Comparison of ENCODE assay signal across 20 cellular contexts in the genomic region with DNA sequence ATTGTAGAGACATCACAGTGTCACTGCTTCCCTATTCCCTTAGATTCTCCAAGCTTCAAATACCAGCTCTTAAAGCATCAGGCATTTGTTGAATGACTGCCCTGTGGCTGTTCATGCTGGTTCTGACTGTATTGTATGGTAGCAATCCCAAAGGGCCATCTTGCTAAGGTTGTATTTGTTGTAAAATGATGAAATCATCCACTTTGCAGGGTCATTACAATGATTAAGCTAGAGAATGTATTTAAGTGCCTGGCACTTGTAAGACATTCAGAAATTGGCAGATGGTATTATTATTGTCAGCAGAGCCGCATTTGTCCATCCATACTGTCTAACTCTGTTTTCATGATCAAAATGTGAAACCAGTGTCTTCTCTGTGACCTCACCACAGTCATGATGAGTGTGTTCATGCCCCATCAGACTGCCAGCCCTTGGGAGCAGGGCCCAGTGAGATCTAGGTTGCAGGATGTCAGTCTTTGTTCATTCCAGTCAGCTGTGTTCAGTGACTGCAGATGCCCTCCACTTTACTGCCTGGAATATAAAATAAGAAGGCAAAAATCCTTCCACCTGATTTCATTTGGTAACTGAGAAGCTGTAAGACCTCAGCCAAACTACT.
DNase-seq lines count a peak whose midpoint lies in the region; ATAC-seq, FAIRE-seq and TF ChIP-seq lines count a peak whose summit lies in the region.
"Had no signal": no experiment of that assay in that cellular context is flagged by ENCODE, and none has a peak within 500 bp of the region (broad histone marks: within the 10 kb centered on the region; RNA-seq: fewer than 3 reads in every experiment).

No MANE protein-coding gene starts in this region.

- H2BK5ac ChIP-seq in IMR-90 (ENCODE audit: low read depth, low read length, poor library complexity, severe bottlenecking), result no peak overlapping the region
- no peak overlapping the region for H2BK5ac ChIP-seq in mesenchymal stem cell (ENCODE audit: low read depth, low read length, poor library complexity, severe bottlenecking)

- H3K4ac ChIP-seq in IMR-90 (ENCODE audit: low read depth, low read length) (peak overlapping the region; percentile 41; the same call in 1 of the 2 replicates), mesenchymal stem cell (ENCODE audit: low read depth in 1 of 2, low read length in 2 of 2) (no peak overlapping the region)

- POLR2A ChIA-PET in IMR-90 (lab: Charles Lee; ENCODE audit: unreplicated experiment), result no interaction called here
- POLR2A ChIA-PET in activated CD4-positive, alpha-beta memory T cell treated with anti-CD3 and anti-CD28 coated beads for 36 hours (lab: Charles Lee), result no interaction called here

- H3K18ac ChIP-seq in IMR-90 (ENCODE audit: low read depth, low read length) (no peak overlapping the region), mesenchymal stem cell (ENCODE audit: low read depth in 1 of 2, low read length in 2 of 2) (peak overlapping the region in 1 of 2 experiments; percentile 64)

- no peak for TF ChIP-seq RAD21 in IMR-90 (IDR thresholded peaks at IDR 0.05; ENCODE audit: low read length)

- CTCF ChIA-PET in IMR-90 (lab: Yijun Ruan, JAX), result no interaction called here
- CTCF ChIA-PET in activated CD4-positive, alpha-beta memory T cell treated with anti-CD3 and anti-CD28 coated beads for 36 hours (lab: Charles Lee), result no interaction called here

- no peak overlapping the region for H4K91ac ChIP-seq in IMR-90 (ENCODE audit: insufficient read depth, low read depth, low read length)
- H4K91ac ChIP-seq in mesenchymal stem cell (ENCODE audit: low read length), result no peak overlapping the region

- H3K4me3 ChIP-seq in IMR-90 (ENCODE audit: insufficient read depth, low read depth, low read length) (no peak overlapping the region), mesenchymal stem cell (ENCODE audit: insufficient read depth in 1 of 2, low read depth in 1 of 2, low read length in 2 of 2) (no peak overlapping the region)
- H3K4me3 ChIP-seq: adrenal gland, right atrium auricular region, suprapubic skin had no signal

- H4K5ac ChIP-seq in IMR-90 (ENCODE audit: low read depth, low read length), result no peak overlapping the region

- H3K4me1 Mint-ChIP-seq in CD14-positive monocyte, result peaks cover 16% of the 10 kb centered on the region
- H3K4me1 Mint-ChIP-seq in activated CD4-positive, alpha-beta memory T cell treated with anti-CD3 and anti-CD28 coated beads for 36 hours (ENCODE audit: low read depth), result peaks cover 2% of the 10 kb centered on the region

- no peak overlapping the region for H2AFZ ChIP-seq in IMR-90 (replicated peaks; ENCODE audit: low read length, poor library complexity)
- H2AFZ ChIP-seq in mesenchymal stem cell (ENCODE audit: low read depth, low read length), result no peak overlapping the region

- no peak overlapping the region for H3K9ac ChIP-seq in IMR-90 (ENCODE audit: low read depth, low read length)
- peak overlapping the region; percentile 14 for H3K9ac ChIP-seq in mesenchymal stem cell (ENCODE audit: low read length)

- H3K23ac ChIP-seq in IMR-90 (ENCODE audit: low read depth, low read length) (peak overlapping the region; percentile 36; the same call in 1 of the 2 replicates), mesenchymal stem cell (ENCODE audit: low read length in 2 of 2) (no peak overlapping the region)

- H4K20me1 ChIP-seq in IMR-90 (ENCODE audit: insufficient read depth, low read length), result peaks cover 3% of the 10 kb centered on the region; the same call in 1 of the 2 replicates

- H2BK15ac ChIP-seq in IMR-90 (ENCODE audit: low read depth, low read length) (0 out of 3 replicates have a peak overlapping the region, but pooled peaks have one; percentile 19), mesenchymal stem cell (ENCODE audit: low read depth, poor library complexity, severe bottlenecking) (no peak overlapping the region)

- no peak overlapping the region for H3K4me3 Mint-ChIP-seq in CD14-positive monocyte
- no peak overlapping the region for H3K4me3 Mint-ChIP-seq in activated CD4-positive, alpha-beta memory T cell treated with anti-CD3 and anti-CD28 coated beads for 36 hours
- H3K4me3 Mint-ChIP-seq: activated CD4-positive, alpha-beta memory T cell treated with anti-CD3 and anti-CD28 coated beads, Interleukin-2, amount 10 ng/mL, durations not matched to agents 7 days and 5 days; nephron progenitor cell had no signal

- H2AK9ac ChIP-seq in IMR-90 (replicated peaks; ENCODE audit: low read depth, low read length, poor library complexity), result no peak overlapping the region

- peak; percentile 22 for DNase-seq in AG20443 (ENCODE audit: low spot score)
- DNase-seq in IMR-90, result peak; percentile 22
- no peak for DNase-seq in mesenchymal stem cell
- DNase-seq in CD14-positive monocyte (ENCODE audit: low spot score), result no peak
- no peak for DNase-seq in activated CD4-positive, alpha-beta memory T cell treated with anti-CD3 and anti-CD28 coated beads for 36 hours
- DNase-seq in urothelium cell line (ENCODE audit: low spot score), result no peak
- DNase-seq: activated CD4-positive, alpha-beta memory T cell treated with anti-CD3 and anti-CD28 coated beads, Interleukin-2, amount 10 ng/mL, durations not matched to agents 7 days and 5 days; adrenal gland; central memory CD4-positive, alpha-beta T cell; GDM1; H7; NCI-H82; nephron progenitor cell; stimulated activated CD4-positive, alpha-beta T cell treated with anti-CD3 and anti-CD28 coated beads, Interleukin-2, amount 100 ng/mL, for 24 hours had no signal

- H3K36me3 ChIP-seq in IMR-90 (ENCODE audit: control insufficient read depth, insufficient read depth, low read length) (0 out of 2 replicates have a peak, but pooled peaks cover 1% of the 10 kb centered on the region), mesenchymal stem cell (ENCODE audit: control insufficient read depth in 1 of 2, insufficient read depth in 2 of 2, low read depth in 1 of 2, low read length in 2 of 2) (peaks cover 3 to 27% of the 10 kb centered on the region in 2 experiments)
- H3K36me3 ChIP-seq: adrenal gland, right atrium auricular region had no signal

- intact Hi-C loops in IMR-90 (cut with micrococcal nuclease) (no loop called here), CD14-positive monocyte (cut with micrococcal nuclease) (no loop called here)
- intact Hi-C loops in activated CD4-positive, alpha-beta memory T cell treated with anti-CD3 and anti-CD28 coated beads for 36 hours (cut with micrococcal nuclease), result no loop called here

- no peaks in the 10 kb centered on the region for H3K9me3 Mint-ChIP-seq in CD14-positive monocyte
- H3K9me3 Mint-ChIP-seq in activated CD4-positive, alpha-beta memory T cell treated with anti-CD3 and anti-CD28 coated beads for 36 hours, result no peaks in the 10 kb centered on the region
- H3K9me3 Mint-ChIP-seq: activated CD4-positive, alpha-beta memory T cell treated with anti-CD3 and anti-CD28 coated beads, Interleukin-2, amount 10 ng/mL, durations not matched to agents 7 days and 5 days; nephron progenitor cell had no signal

- WGBS in IMR-90 (ENCODE audit: extremely low coverage in 2 of 2, insufficient read length in 1 of 2), 2 experiments, result no CpG with 5 or more reads among the region's 1 CpG
- 100% methylated on average over 1 of the region's 1 CpG for WGBS in mesenchymal stem cell

- no peak for TF ChIP-seq POLR2A in IMR-90 (IDR thresholded peaks at IDR 0.05; ENCODE audit: low read depth, low read length)

- no peaks in the 10 kb centered on the region for H3K27me3 Mint-ChIP-seq in CD14-positive monocyte (ENCODE audit: low read depth in 3 of 3)
- no peaks in the 10 kb centered on the region for H3K27me3 Mint-ChIP-seq in activated CD4-positive, alpha-beta memory T cell treated with anti-CD3 and anti-CD28 coated beads for 36 hours
- H3K27me3 Mint-ChIP-seq: activated CD4-positive, alpha-beta memory T cell treated with anti-CD3 and anti-CD28 coated beads, Interleukin-2, amount 10 ng/mL, durations not matched to agents 7 days and 5 days had no signal

- peak overlapping the region; percentile 72 for H3K14ac ChIP-seq in IMR-90 (replicated peaks; ENCODE audit: low read depth, low read length)
- H3K14ac ChIP-seq in mesenchymal stem cell (ENCODE audit: low read length in 2 of 2), result no peak overlapping the region

- TF ChIP-seq CTCF in IMR-90 (conservative IDR thresholded peaks at IDR 0.05; ENCODE audit: low read depth, low read length), result no peak
- TF ChIP-seq CTCF in CD14-positive monocyte (IDR thresholded peaks at IDR 0.05), result no peak

- H2AK5ac ChIP-seq in IMR-90 (ENCODE audit: low read depth, low read length), result peak overlapping the region; percentile 56; the same call in 1 of the 2 replicates
- no peak overlapping the region for H2AK5ac ChIP-seq in mesenchymal stem cell (ENCODE audit: low read length, severe bottlenecking)

- no peak overlapping the region for H2BK12ac ChIP-seq in mesenchymal stem cell (ENCODE audit: low read length in 2 of 2)

- no peak overlapping the region for H2BK20ac ChIP-seq in IMR-90 (ENCODE audit: low read depth, low read length)

- H3K9me3 ChIP-seq in IMR-90 (ENCODE audit: control insufficient read depth, insufficient read depth, low read length) (peaks cover 2% of the 10 kb centered on the region; the same call in 1 of the 2 replicates), mesenchymal stem cell (ENCODE audit: control insufficient read depth, low read length) (no peaks in the 10 kb centered on the region)
- H3K9me3 ChIP-seq: adrenal gland, right atrium auricular region, suprapubic skin had no signal

- in situ Hi-C loops in IMR-90 (cut with MboI; ENCODE audit: low sequenced_read_pairs), result no loop called here

- H3K79me1 ChIP-seq in IMR-90 (ENCODE audit: low read depth in 1 of 2, low read length in 2 of 2) (peaks cover 29 to 45% of the 10 kb centered on the region in 2 experiments), mesenchymal stem cell (replicated peaks; ENCODE audit: low read length, poor library complexity, severe bottlenecking) (peaks cover 27% of the 10 kb centered on the region)

- H3K4me2 ChIP-seq in IMR-90 (ENCODE audit: low read depth, low read length), result no peak overlapping the region
- no peak overlapping the region for H3K4me2 ChIP-seq in mesenchymal stem cell (ENCODE audit: low read length, poor library complexity, severe bottlenecking)

- no peak overlapping the region for H2BK120ac ChIP-seq in IMR-90 (ENCODE audit: low read depth, low read length)
- H2BK120ac ChIP-seq in mesenchymal stem cell (ENCODE audit: low read depth, low read length), result no peak overlapping the region

- peak overlapping the region in 3 of 7 donors; percentile 4 to 80 (median 35) for H3K27ac Mint-ChIP-seq in CD14-positive monocyte
- no peak overlapping the region for H3K27ac Mint-ChIP-seq in activated CD4-positive, alpha-beta memory T cell treated with anti-CD3 and anti-CD28 coated beads for 36 hours
- H3K27ac Mint-ChIP-seq: activated CD4-positive, alpha-beta memory T cell treated with anti-CD3 and anti-CD28 coated beads, Interleukin-2, amount 10 ng/mL, durations not matched to agents 7 days and 5 days; nephron progenitor cell had no signal

- no TSS peak for BruUV-seq in IMR-90 (replicated peaks; lab: Mats Ljungman, UMichigan)

- H3K4me1 ChIP-seq in IMR-90 (ENCODE audit: control insufficient read depth, insufficient read depth, low read length) (peaks cover 4% of the 10 kb centered on the region), mesenchymal stem cell (ENCODE audit: control insufficient read depth, insufficient read depth, low read depth, low read length) (no peaks in the 10 kb centered on the region)

- dilution Hi-C loops in IMR-90 (cut with HindIII; ENCODE audit: low sequenced_read_pairs, unreplicated experiment), result no loop called here

- H3K9me1 ChIP-seq in IMR-90 (ENCODE audit: insufficient read depth, low read length), result peaks cover 16% of the 10 kb centered on the region

- H4K8ac ChIP-seq in IMR-90 (ENCODE audit: low read depth in 2 of 2, low read length in 2 of 2) (0 out of 4 replicates have a peak overlapping the region, but pooled peaks of 1 of the 2 experiments have one; percentile 47), mesenchymal stem cell (ENCODE audit: low read length) (no peak overlapping the region)

- H3K27me3 ChIP-seq in IMR-90 (ENCODE audit: control insufficient read depth, insufficient read depth, low read length) (no peaks in the 10 kb centered on the region), mesenchymal stem cell (ENCODE audit: control insufficient read depth in 1 of 2, insufficient read depth in 1 of 2, low read length in 2 of 2) (no peaks in the 10 kb centered on the region)
- H3K27me3 ChIP-seq: adrenal gland, right atrium auricular region, suprapubic skin had no signal

- H3K36me3 Mint-ChIP-seq in CD14-positive monocyte, result peaks cover 34 to 49% of the 10 kb centered on the region in 2 donors
- H3K36me3 Mint-ChIP-seq in activated CD4-positive, alpha-beta memory T cell treated with anti-CD3 and anti-CD28 coated beads for 36 hours, result peaks cover 1% of the 10 kb centered on the region

- FAIRE-seq in urothelium cell line (lab: Jason Lieb, UNC), result no peak
- FAIRE-seq: endometrium, islet of Langerhans had no signal

- H3K27ac ChIP-seq in IMR-90 (ENCODE audit: insufficient read depth, low read length) (no peak overlapping the region), angular gyrus (ENCODE audit: low read depth, low read length) (peak overlapping the region; percentile 47), mesenchymal stem cell (ENCODE audit: low read length, poor library complexity, severe bottlenecking) (no peak overlapping the region)
- H3K27ac ChIP-seq: adrenal gland, suprapubic skin had no signal

- no peak overlapping the region for H3K56ac ChIP-seq in IMR-90 (ENCODE audit: extremely low read depth, insufficient read depth, low read length)

- ATAC-seq in IMR-90 (ENCODE audit: low read depth) (0 out of 2 replicates have a peak, but pooled peaks have one; percentile 12), GM19035 (IDR thresholded peaks at IDR 0.05; ENCODE audit: unreplicated experiment) (no peak)

Comparison
In these comparisons a context has a peak if more than half of its experiments do, and no peak if none do; other contexts are left out.
1. DNase-seq: peak in AG20443 (single experiment) and IMR-90 (single experiment); none in mesenchymal stem cell (single experiment), CD14-positive monocyte (single experiment), activated CD4-positive, alpha-beta memory T cell treated with anti-CD3 and anti-CD28 coated beads for 36 hours (single experiment) and urothelium cell line (single experiment).